ENCODE assay signal across 17 cellular contexts in the genomic region with DNA sequence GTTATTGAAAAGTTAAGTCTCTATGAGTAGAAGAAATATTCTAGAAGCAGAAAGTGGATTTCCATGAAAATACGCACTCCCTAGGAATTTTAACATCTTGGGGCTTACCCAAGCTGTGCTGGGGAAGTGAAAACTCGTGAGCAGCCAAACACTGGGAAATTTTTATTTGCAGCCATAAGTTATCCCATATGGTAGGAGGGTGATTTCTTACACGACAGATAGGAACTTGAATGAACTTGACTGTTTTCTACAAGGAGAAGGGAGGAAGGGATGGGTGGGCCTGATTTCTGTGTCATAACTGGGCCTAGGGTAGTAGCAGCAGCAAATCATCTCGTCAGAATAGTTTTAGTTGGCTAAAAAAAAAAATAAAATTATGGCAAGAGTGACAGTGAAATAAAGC.
DNase-seq lines count a peak whose midpoint lies in the region; ATAC-seq and TF ChIP-seq lines count a peak whose summit lies in the region.
"Had no signal": no experiment of that assay in that cellular context is flagged by ENCODE, and none has a peak within 500 bp of the region (broad histone marks: within the 10 kb centered on the region; RNA-seq: fewer than 3 reads in every experiment).

No MANE protein-coding gene starts in this region.

- H3K4me3 ChIP-seq in fibroblast of villous mesenchyme (ENCODE audit: low read depth, low read length) (no peak overlapping the region), psoas muscle (no peak overlapping the region), skeletal muscle tissue (ENCODE audit: low read length in 3 of 3) (no peak overlapping the region)
- H3K4me3 ChIP-seq: GM12878, GM23338, HAP-1 had no signal

- intact Hi-C loops in psoas muscle (cut with DNase I): loop anchor here in 1 of 2 donors (10.0 kb wide), 1 partner anchor 165 kb away; no protein-coding TSS in a partner anchor

- no peaks in the 10 kb centered on the region for H3K36me3 Mint-ChIP-seq in nephron progenitor cell (ENCODE audit: low read depth)
- H3K36me3 Mint-ChIP-seq: CD4-positive, alpha-beta memory T cell had no signal

- H3K4me1 Mint-ChIP-seq in nephron progenitor cell: peaks cover 9% of the 10 kb centered on the region
- H3K4me1 Mint-ChIP-seq: CD4-positive, alpha-beta memory T cell; GM23338 had no signal

- H3K4me1 ChIP-seq in psoas muscle (peaks cover 47% of the 10 kb centered on the region), skeletal muscle tissue (ENCODE audit: control insufficient read depth in 3 of 3, insufficient read depth in 3 of 3, low read length in 3 of 3) (peaks cover 24 to 58% (median 50%) of the 10 kb centered on the region in 3 donors)
- H3K4me1 ChIP-seq: HAP-1 had no signal

- no peak overlapping the region for H3K4me3 Mint-ChIP-seq in nephron progenitor cell
- H3K4me3 Mint-ChIP-seq: CD4-positive, alpha-beta memory T cell; GM23338; HFFc6 had no signal

- 56 to 63% (median 62%) methylated on average over 4 of the region's 4 CpGs for WGBS in psoas muscle, 3 donors

- peak overlapping the region; percentile 41 for H3K27ac ChIP-seq in psoas muscle
- peak overlapping the region; percentile 88 for H3K27ac ChIP-seq in skeletal muscle tissue (ENCODE audit: low read depth, low read length)

- TF ChIP-seq CTCF in fibroblast of villous mesenchyme (IDR thresholded peaks at IDR 0.05; ENCODE audit: insufficient read depth, low read depth, low read length) (no peak), psoas muscle (IDR thresholded peaks at IDR 0.05) (no peak), nephron progenitor cell (IDR thresholded peaks at IDR 0.05) (no peak)

- no peaks in the 10 kb centered on the region for H3K9me3 Mint-ChIP-seq in nephron progenitor cell
- H3K9me3 Mint-ChIP-seq: CD4-positive, alpha-beta memory T cell; GM23338; HFFc6 had no signal

- H3K9me3 ChIP-seq in psoas muscle (no peaks in the 10 kb centered on the region), skeletal muscle tissue (ENCODE audit: control insufficient read depth in 3 of 3, low read length in 3 of 3) (no peaks in the 10 kb centered on the region)
- H3K9me3 ChIP-seq: HAP-1 had no signal

- ATAC-seq in psoas muscle: no peak
- ATAC-seq: GM12878, GM23338 had no signal

- no peak overlapping the region for H3K9ac ChIP-seq in skeletal muscle tissue (ENCODE audit: low read depth in 1 of 3, low read length in 3 of 3)

- H3K27me3 Mint-ChIP-seq in nephron progenitor cell (ENCODE audit: low read depth, poor library complexity): peaks cover 3% of the 10 kb centered on the region

- H3K27me3 ChIP-seq in psoas muscle (ENCODE audit: insufficient read depth in 3 of 3, low read length in 2 of 3) (no peaks in the 10 kb centered on the region), skeletal muscle tissue (ENCODE audit: control insufficient read depth in 3 of 3, insufficient read depth in 3 of 3, low read length in 3 of 3) (no peaks in the 10 kb centered on the region)

- H3K27ac Mint-ChIP-seq in nephron progenitor cell: no peak overlapping the region
- H3K27ac Mint-ChIP-seq: CD4-positive, alpha-beta memory T cell; GM23338; HFFc6 had no signal

- DNase-seq in fibroblast of villous mesenchyme (ENCODE audit: low read depth): peak; percentile 12
- DNase-seq in psoas muscle: no peak
- DNase-seq in nephron progenitor cell: no peak
- DNase-seq in activated gamma-delta T cell (lab: John Stamatoyannopoulos, UW): no peak
- DNase-seq in NCI-H774 (lab: John Stamatoyannopoulos, UW): no peak
- DNase-seq: C1 segment of cervical spinal cord; Calu3; CD4-positive, alpha-beta memory T cell; COR-L47; DMS79; EL; GDM1; HFFc6 had no signal

- no peaks in the 10 kb centered on the region for H3K36me3 ChIP-seq in psoas muscle (ENCODE audit: insufficient read depth in 1 of 2, low read depth in 1 of 2)
- H3K36me3 ChIP-seq in skeletal muscle tissue (ENCODE audit: control insufficient read depth in 3 of 3, insufficient read depth in 3 of 3, low read length in 3 of 3): no peaks in the 10 kb centered on the region
- H3K36me3 ChIP-seq: HAP-1 had no signal
